21 cellular contexts compared by ENCODE assay signal in genomic region chr6:30543824-30544223, GRCh38. TPM values are rescaled to one million over a fixed set of nuclear protein-coding genes. Genes with fewer than 3 reads are reported as not detected.
DNase-seq lines count a peak whose midpoint lies in the region; ATAC-seq and FAIRE-seq lines count a peak whose summit lies in the region.
"Had no signal": no experiment of that assay in that cellular context is flagged by ENCODE, and none has a peak within 500 bp of the region (broad histone marks: within the 10 kb centered on the region; RNA-seq: fewer than 3 reads in every experiment).

No MANE protein-coding gene starts in this region.

- H2BK120ac ChIP-seq in trophoblast cell (ENCODE audit: insufficient read depth, low read length, poor library complexity): no peak overlapping the region

- H2BK5ac ChIP-seq in trophoblast cell (ENCODE audit: low read depth, low read length, poor library complexity): no peak overlapping the region

- ATAC-seq in naive thymus-derived CD4-positive, alpha-beta T cell: no peak
- no peak for ATAC-seq in GM21526 (IDR thresholded peaks at IDR 0.05; ENCODE audit: low FRiP score, unreplicated experiment)

- H3K9me3 Mint-ChIP-seq in CD8-positive, alpha-beta memory T cell: no peaks in the 10 kb centered on the region
- H3K9me3 Mint-ChIP-seq in activated naive CD8-positive, alpha-beta T cell treated with anti-CD3 and anti-CD28 coated beads for 36 hours: no peaks in the 10 kb centered on the region
- peaks cover 0 to 3% (median 0%) of the 10 kb centered on the region in 11 donors for H3K9me3 Mint-ChIP-seq in naive thymus-derived CD4-positive, alpha-beta T cell
- H3K9me3 Mint-ChIP-seq: brain, type B pancreatic cell had no signal

- H3K27ac Mint-ChIP-seq in CD8-positive, alpha-beta memory T cell: peak overlapping the region; percentile 85 to 97 (median 92)
- H3K27ac Mint-ChIP-seq in activated naive CD8-positive, alpha-beta T cell treated with anti-CD3 and anti-CD28 coated beads for 36 hours: peak overlapping the region; percentile 43
- H3K27ac Mint-ChIP-seq in naive thymus-derived CD4-positive, alpha-beta T cell: peak overlapping the region in 8 of 9 donors; percentile 78 to 94 (median 88)

- POLR2A ChIA-PET in CD8-positive, alpha-beta memory T cell (lab: Charles Lee): interaction anchor here (0.5 to 7.5 kb wide), 4 partner anchors 12 to 62 kb away, joined by 4 to 77 read pairs (median 14); partner anchors contain the start of gene GNL1
- POLR2A ChIA-PET in naive thymus-derived CD4-positive, alpha-beta T cell (lab: Charles Lee): interaction anchor here (0.9 to 13.1 kb wide), 18 partner anchors 8 to 87 kb away, joined by 3 to 199 read pairs (median 11); partner anchors contain the start of genes ABCF1, GNL1, HLA-E and MRPS18B

- intact Hi-C loops in naive thymus-derived CD4-positive, alpha-beta T cell (cut with micrococcal nuclease): loop anchor here (1.0 to 5.0 kb wide), 6 partner anchors 12 to 543 kb away; partner anchors contain the start of genes ABCF1 (in 1 of the 2) and GNL1 (in 1 of the 2)

- H3K23ac ChIP-seq in trophoblast cell (ENCODE audit: low read length): no peak overlapping the region

- no peak overlapping the region for H3K4me2 ChIP-seq in trophoblast cell (ENCODE audit: low read length)
- H3K4me2 ChIP-seq: A549, hepatocyte had no signal

- no peak overlapping the region for H3K4ac ChIP-seq in trophoblast cell (ENCODE audit: low read depth, low read length)

- peak overlapping the region; percentile 8 to 83 (median 58) for H3K4me3 Mint-ChIP-seq in CD8-positive, alpha-beta memory T cell
- peak overlapping the region; percentile 27 for H3K4me3 Mint-ChIP-seq in activated naive CD8-positive, alpha-beta T cell treated with anti-CD3 and anti-CD28 coated beads for 36 hours
- peak overlapping the region; percentile 57 to 81 (median 65) for H3K4me3 Mint-ChIP-seq in naive thymus-derived CD4-positive, alpha-beta T cell

- no peak for FAIRE-seq in urothelium cell line (lab: Jason Lieb, UNC)
- FAIRE-seq: A549 had no signal

- WGBS in trophoblast cell (ENCODE audit: extremely low coverage, insufficient coverage, insufficient read length): no CpG with 5 or more reads among the region's 3 CpGs

- peaks cover 7% of the 10 kb centered on the region for H3K36me3 ChIP-seq in CD8-positive, alpha-beta memory T cell (ENCODE audit: insufficient read depth, low read length)
- peaks cover 0 to 30% (median 0%) of the 10 kb centered on the region in 3 experiments for H3K36me3 ChIP-seq in naive thymus-derived CD4-positive, alpha-beta T cell (ENCODE audit: control insufficient read depth in 2 of 3, insufficient read depth in 3 of 3, low read length in 3 of 3)
- H3K36me3 ChIP-seq in trophoblast cell (ENCODE audit: control insufficient read depth in 1 of 2, insufficient read depth in 2 of 2, low read length in 2 of 2): peaks cover 15 to 29% of the 10 kb centered on the region in 2 experiments
- H3K36me3 ChIP-seq: colonic mucosa had no signal

- H3K9me3 ChIP-seq in CD8-positive, alpha-beta memory T cell (ENCODE audit: low read length): no peaks in the 10 kb centered on the region
- H3K9me3 ChIP-seq in naive thymus-derived CD4-positive, alpha-beta T cell (ENCODE audit: control insufficient read depth in 2 of 3, low read length in 3 of 3): no peaks in the 10 kb centered on the region
- H3K9me3 ChIP-seq in trophoblast cell (ENCODE audit: insufficient read depth, low read depth, low read length): no peaks in the 10 kb centered on the region
- H3K9me3 ChIP-seq: A549, colonic mucosa had no signal

- H4K12ac ChIP-seq in trophoblast cell (ENCODE audit: low read depth, low read length): no peak overlapping the region

- H3K4me1 Mint-ChIP-seq in CD8-positive, alpha-beta memory T cell: peaks cover 35 to 39% (median 37%) of the 10 kb centered on the region in 3 donors
- peaks cover 30% of the 10 kb centered on the region for H3K4me1 Mint-ChIP-seq in activated naive CD8-positive, alpha-beta T cell treated with anti-CD3 and anti-CD28 coated beads for 36 hours
- peaks cover 29 to 41% (median 36%) of the 10 kb centered on the region in 7 donors for H3K4me1 Mint-ChIP-seq in naive thymus-derived CD4-positive, alpha-beta T cell

- H3K27ac ChIP-seq in CD8-positive, alpha-beta memory T cell (ENCODE audit: low read depth, low read length): no peak overlapping the region
- H3K27ac ChIP-seq in naive thymus-derived CD4-positive, alpha-beta T cell (ENCODE audit: low read depth, low read length): peak overlapping the region; percentile 55
- H3K27ac ChIP-seq in trophoblast cell (ENCODE audit: low read depth, low read length): no peak overlapping the region
- H3K27ac ChIP-seq: A549, colonic mucosa, hepatocyte had no signal

- no peak overlapping the region for H4K91ac ChIP-seq in trophoblast cell (ENCODE audit: low read depth, low read length)

- H3K4me3 ChIP-seq in CD8-positive, alpha-beta memory T cell (ENCODE audit: low read length): peak overlapping the region; percentile 6
- H3K4me3 ChIP-seq in naive thymus-derived CD4-positive, alpha-beta T cell (ENCODE audit: low read length): peak overlapping the region; percentile 3
- H3K4me3 ChIP-seq in trophoblast cell (ENCODE audit: low read depth, low read length): no peak overlapping the region
- H3K4me3 ChIP-seq: A549, colonic mucosa, hepatocyte had no signal

- H3K27me3 ChIP-seq in CD8-positive, alpha-beta memory T cell (ENCODE audit: insufficient read depth, low read length, poor library complexity, severe bottlenecking): no peaks in the 10 kb centered on the region
- H3K27me3 ChIP-seq in naive thymus-derived CD4-positive, alpha-beta T cell (ENCODE audit: control insufficient read depth in 2 of 2, insufficient read depth in 2 of 2, low read length in 2 of 2): no peaks in the 10 kb centered on the region
- no peaks in the 10 kb centered on the region for H3K27me3 ChIP-seq in trophoblast cell (ENCODE audit: insufficient read depth, low read length)
- H3K27me3 ChIP-seq: colonic mucosa, hepatocyte had no signal

- H3K4me1 ChIP-seq in CD8-positive, alpha-beta memory T cell (ENCODE audit: insufficient read depth, low read length): peaks cover 33% of the 10 kb centered on the region
- H3K4me1 ChIP-seq in naive thymus-derived CD4-positive, alpha-beta T cell (ENCODE audit: control insufficient read depth in 2 of 2, insufficient read depth in 2 of 2, low read length in 2 of 2): peaks cover 26 to 29% of the 10 kb centered on the region in 2 donors
- H3K4me1 ChIP-seq in trophoblast cell (ENCODE audit: control insufficient read depth in 1 of 2, insufficient read depth in 2 of 2, low read length in 2 of 2): no peaks in the 10 kb centered on the region
- H3K4me1 ChIP-seq: A549, colonic mucosa had no signal

- H3K18ac ChIP-seq in trophoblast cell (ENCODE audit: low read length): no peak overlapping the region

- no peak overlapping the region for H2AFZ ChIP-seq in trophoblast cell (ENCODE audit: insufficient read depth, low read length, poor library complexity)
- H2AFZ ChIP-seq: hepatocyte had no signal

- no peak overlapping the region for H2AK5ac ChIP-seq in trophoblast cell (ENCODE audit: low read length)

- CTCF ChIA-PET in CD8-positive, alpha-beta memory T cell (lab: Charles Lee): interaction anchor here (1.3 to 16.3 kb wide), 18 partner anchors 8 to 187 kb away, joined by 3 to 228 read pairs (median 12); partner anchors contain the start of genes ABCF1, GNL1, PRR3 and TUBB
- CTCF ChIA-PET in naive thymus-derived CD4-positive, alpha-beta T cell (lab: Charles Lee): interaction anchor here (1.0 to 14.3 kb wide), 13 partner anchors 12 to 878 kb away, joined by 3 to 263 read pairs (median 15); partner anchors contain the start of genes ABCF1, GNL1, HLA-E and PRR3

- H4K8ac ChIP-seq in trophoblast cell (ENCODE audit: low read depth, low read length): no peak overlapping the region

- DNase-seq in activated CD4-positive, alpha-beta T cell treated with anti-CD3 and anti-CD28 coated beads, Interleukin-2, amount 50 U/mL, for 1 hour: peak; percentile 31
- no peak for DNase-seq in activated CD4-positive, alpha-beta T cell treated with anti-CD3 and anti-CD28 coated beads for 1 hour
- peak in 4 of 5 donors; percentile 20 to 61 (median 48) for DNase-seq in CD8-positive, alpha-beta memory T cell
- DNase-seq in activated naive CD8-positive, alpha-beta T cell treated with anti-CD3 and anti-CD28 coated beads for 36 hours: no peak
- DNase-seq in naive thymus-derived CD4-positive, alpha-beta T cell: peak in 2 of 9 donors; percentile 23 to 33
- DNase-seq in trophoblast cell (no peak), urothelium cell line (ENCODE audit: low spot score) (no peak)
- DNase-seq: colonic mucosa; DMS153; islet precursor cell; mesenchymal stem cell; NCI-H1694; NCI-H774; Right ventricle myocardium superior; stimulated activated naive CD4-positive, alpha-beta T cell treated with Interleukin-2 at 50 U/mL for 16 hours; SW 1271 had no signal

- no peak overlapping the region for H3K9ac ChIP-seq in trophoblast cell (ENCODE audit: low read length)

- no peaks in the 10 kb centered on the region for H3K79me1 ChIP-seq in trophoblast cell (ENCODE audit: low read length)

- peaks cover 0 to 2% of the 10 kb centered on the region in 2 donors for H3K27me3 Mint-ChIP-seq in CD8-positive, alpha-beta memory T cell
- no peaks in the 10 kb centered on the region for H3K27me3 Mint-ChIP-seq in activated naive CD8-positive, alpha-beta T cell treated with anti-CD3 and anti-CD28 coated beads for 36 hours
- H3K27me3 Mint-ChIP-seq in naive thymus-derived CD4-positive, alpha-beta T cell: no peaks in the 10 kb centered on the region

- H3K79me2 ChIP-seq in trophoblast cell (ENCODE audit: control insufficient read depth, insufficient read depth, low read length, poor library complexity): no peaks in the 10 kb centered on the region
- H3K79me2 ChIP-seq: hepatocyte had no signal

- H3K14ac ChIP-seq in trophoblast cell (ENCODE audit: low read length): no peak overlapping the region

- no peak overlapping the region for H2BK12ac ChIP-seq in trophoblast cell (ENCODE audit: low read length)

- peaks cover 0 to 35% (median 4%) of the 10 kb centered on the region in 3 donors for H3K36me3 Mint-ChIP-seq in CD8-positive, alpha-beta memory T cell
- H3K36me3 Mint-ChIP-seq in activated naive CD8-positive, alpha-beta T cell treated with anti-CD3 and anti-CD28 coated beads for 36 hours: peaks cover 12% of the 10 kb centered on the region
- H3K36me3 Mint-ChIP-seq in naive thymus-derived CD4-positive, alpha-beta T cell: peaks cover 0 to 12% (median 7%) of the 10 kb centered on the region in 5 donors
- H3K36me3 Mint-ChIP-seq: type B pancreatic cell had no signal

RNA-seq across cellular contexts. Expression of gene GNL1, which starts 12.5 kb away (rescaled TPM):
- 100 to 1,000 TPM; 100 to 102 TPM for total RNA-seq in CD8-positive, alpha-beta memory T cell
- polyA plus RNA-seq in CD8-positive, alpha-beta memory T cell: 49.8 TPM
- 100 to 1,000 TPM; 123 to 126 TPM for total RNA-seq in activated naive CD8-positive, alpha-beta T cell treated with anti-CD3 and anti-CD28 coated beads for 36 hours
- 100 to 1,000 TPM in 2 of 5 experiments, 10 to 100 TPM in 3; 56.0 to 190 (median 73.1) TPM for total RNA-seq in naive thymus-derived CD4-positive, alpha-beta T cell
- 10 to 100 TPM; 27.7 to 29.6 TPM for polyA plus RNA-seq in naive thymus-derived CD4-positive, alpha-beta T cell
- polyA plus RNA-seq in trophoblast cell (2013): 39.3 and 41.5 TPM in 2 replicates

RNA-seq across cellular contexts. Expression of gene PRR3, which starts 13.3 kb away (rescaled TPM):
- total RNA-seq in CD8-positive, alpha-beta memory T cell: 10 to 100 TPM; 28.2 to 28.9 TPM
- polyA plus RNA-seq in CD8-positive, alpha-beta memory T cell: 8.9 TPM
- total RNA-seq in activated naive CD8-positive, alpha-beta T cell treated with anti-CD3 and anti-CD28 coated beads for 36 hours: 10 to 100 TPM; 32.7 to 34.4 TPM
- 10 to 100 TPM; 14.1 to 29.4 (median 23.3) TPM for total RNA-seq in naive thymus-derived CD4-positive, alpha-beta T cell
- 10 to 100 TPM; 11.1 to 14.4 TPM for polyA plus RNA-seq in naive thymus-derived CD4-positive, alpha-beta T cell
- 8.2 TPM in 2 replicates for polyA plus RNA-seq in trophoblast cell (2013)

RNA-seq across cellular contexts. Expression of gene ABCF1, which starts 27.4 kb away (rescaled TPM):
- 100 to 1,000 TPM; 127 to 133 TPM for total RNA-seq in CD8-positive, alpha-beta memory T cell
- 54.0 TPM for polyA plus RNA-seq in CD8-positive, alpha-beta memory T cell
- 100 to 1,000 TPM; 122 TPM for total RNA-seq in activated naive CD8-positive, alpha-beta T cell treated with anti-CD3 and anti-CD28 coated beads for 36 hours
- total RNA-seq in naive thymus-derived CD4-positive, alpha-beta T cell: 100 to 1,000 TPM in 1 of 5 experiments, 10 to 100 TPM in 4; 65.1 to 116 (median 86.6) TPM
- 10 to 100 TPM; 25.2 to 45.5 TPM for polyA plus RNA-seq in naive thymus-derived CD4-positive, alpha-beta T cell
- 67.5 and 68.9 TPM in 2 replicates for polyA plus RNA-seq in trophoblast cell (2013)

RNA-seq across cellular contexts. Expression of gene HLA-E, which starts 54.5 kb away (rescaled TPM):
- 100 to 1,000 TPM; 502 to 511 TPM for total RNA-seq in CD8-positive, alpha-beta memory T cell
- polyA plus RNA-seq in CD8-positive, alpha-beta memory T cell: 2,881 TPM
- 100 to 1,000 TPM; 481 to 482 TPM for total RNA-seq in activated naive CD8-positive, alpha-beta T cell treated with anti-CD3 and anti-CD28 coated beads for 36 hours
- total RNA-seq in naive thymus-derived CD4-positive, alpha-beta T cell: 1,000 to 10,000 TPM in 4 of 5 experiments, 100 to 1,000 TPM in 1; 614 to 1,412 (median 1,095) TPM
- 1,000 to 10,000 TPM; 3,020 to 3,096 TPM for polyA plus RNA-seq in naive thymus-derived CD4-positive, alpha-beta T cell
- polyA plus RNA-seq in trophoblast cell (2013): 35.3 and 35.6 TPM in 2 replicates

Comparison
In these comparisons a context has a peak if more than half of its experiments do, and no peak if none do; other contexts are left out.
1. DNase-seq: peak in activated CD4-positive, alpha-beta T cell treated with anti-CD3 and anti-CD28 coated beads, Interleukin-2, amount 50 U/mL, for 1 hour (single experiment) and CD8-positive, alpha-beta memory T cell (4 of 5); none in activated CD4-positive, alpha-beta T cell treated with anti-CD3 and anti-CD28 coated beads for 1 hour (single experiment), activated naive CD8-positive, alpha-beta T cell treated with anti-CD3 and anti-CD28 coated beads for 36 hours (single experiment), trophoblast cell (0 of 2) and urothelium cell line (single experiment).
2. Peak in every context shown above with its lines, with median percentiles within 50 percentile points of each other: H3K27ac Mint-ChIP-seq and H3K4me3 Mint-ChIP-seq.